10 cellular contexts compared by ENCODE assay signal in the genomic region with DNA sequence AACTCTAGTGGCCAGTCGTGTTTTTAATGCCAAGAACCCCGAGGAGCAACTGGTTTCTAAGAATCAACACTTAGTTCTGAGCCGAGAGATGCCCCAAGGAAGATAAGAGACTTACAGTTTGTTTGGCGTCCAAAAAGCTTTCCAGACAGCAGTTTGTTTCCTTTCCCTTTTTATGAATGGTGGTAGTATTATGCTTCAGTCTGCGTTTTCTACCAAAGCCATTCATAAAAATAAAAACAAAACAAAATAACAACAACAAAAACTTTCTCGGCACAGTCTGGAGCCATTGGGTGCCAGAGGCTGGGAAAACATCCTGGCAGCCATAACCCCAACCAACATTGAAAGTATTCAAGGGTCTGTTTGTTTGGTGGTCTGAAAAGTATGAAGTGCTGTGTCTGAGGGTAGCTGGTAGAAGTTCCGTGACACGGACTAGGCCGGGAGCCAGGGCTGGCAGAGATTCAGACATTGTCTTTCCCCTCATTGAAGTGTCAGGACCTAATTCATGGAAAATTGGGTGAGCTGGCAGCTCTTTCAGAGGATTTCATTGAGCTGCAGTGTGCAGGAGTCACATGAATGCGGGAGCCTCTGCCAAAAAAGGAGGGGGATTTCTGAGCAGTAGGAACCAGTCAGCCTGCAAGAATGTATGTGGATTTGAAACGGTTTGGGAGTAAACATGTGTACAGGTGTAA.
DNase-seq lines count a peak whose midpoint lies in the region; ATAC-seq, FAIRE-seq and TF ChIP-seq lines count a peak whose summit lies in the region.
"Had no signal": no experiment of that assay in that cellular context is flagged by ENCODE, and none has a peak within 500 bp of the region (broad histone marks: within the 10 kb centered on the region; RNA-seq: fewer than 3 reads in every experiment).

No MANE protein-coding gene starts in this region.

- no peak for TF ChIP-seq CTCF in prostate gland (IDR thresholded peaks at IDR 0.05)

- no peak for TF ChIP-seq POLR2A in prostate gland (IDR thresholded peaks at IDR 0.05)

- peak; percentile 66 to 80 for DNase-seq in SW 1271 (lab: John Stamatoyannopoulos, UW)
- DNase-seq in head of caudate nucleus: peak in 41 of 42 donors; percentile 17 to 79 (median 51)
- peak; percentile 61 for DNase-seq in prostate gland (ENCODE audit: low spot score)
- DNase-seq in stimulated activated CD4-positive, alpha-beta T cell treated with anti-CD3 and anti-CD28 coated beads, Interleukin-4, amount 100 ng/mL, for 1 hour: no peak
- DNase-seq: cerebellar nuclear complex, NCI-H2227 treated with DMSO at 0.1 percent for 48 hours had no signal

- no peak for ATAC-seq in HG03108 (IDR thresholded peaks at IDR 0.05; ENCODE audit: unreplicated experiment)
- ATAC-seq in GM19452 (IDR thresholded peaks at IDR 0.05; ENCODE audit: unreplicated experiment): no peak
- ATAC-seq in GM21529 (IDR thresholded peaks at IDR 0.05; ENCODE audit: unreplicated experiment): no peak

- no peak overlapping the region for H3K4me3 ChIP-seq in prostate gland

- intact Hi-C loops in head of caudate nucleus (cut with DNase I) (no loop called here), prostate gland (cut with DNase I) (no loop called here)

- H3K36me3 ChIP-seq in prostate gland: no peaks in the 10 kb centered on the region

- WGBS in prostate gland: 5% methylated on average over 11 of the region's 11 CpGs

- H3K27ac ChIP-seq in prostate gland: no peak overlapping the region

- H3K9me3 ChIP-seq in prostate gland: no peaks in the 10 kb centered on the region

- H3K4me1 ChIP-seq in prostate gland (replicated peaks): no peaks in the 10 kb centered on the region

- FAIRE-seq in G401.6 (lab: Jason Lieb, UNC): peak; percentile 92

- no peaks in the 10 kb centered on the region for H3K27me3 ChIP-seq in prostate gland (replicated peaks; ENCODE audit: insufficient read depth)
